Comparison of ENCODE assay signal across 16 cellular contexts in the genomic region with DNA sequence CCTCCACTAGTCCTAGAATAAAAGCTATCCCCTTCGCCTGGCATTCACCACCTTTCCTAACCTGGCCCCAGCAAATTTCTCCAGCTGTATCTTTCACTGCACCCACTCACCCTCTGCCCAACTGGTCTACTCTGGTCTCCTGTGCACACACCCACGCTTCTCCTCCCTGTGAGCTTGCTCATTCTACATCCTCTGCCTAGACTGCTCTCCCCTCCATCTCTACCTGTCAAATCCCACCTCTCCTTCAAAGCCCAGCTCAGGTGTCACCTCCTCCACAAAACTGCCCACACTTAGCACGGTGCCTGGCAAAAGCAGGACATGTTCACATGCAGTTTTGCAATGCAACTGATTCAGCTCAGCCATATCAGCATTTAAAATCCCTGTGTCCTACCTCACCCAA. TPM values are rescaled to one million over a fixed set of nuclear protein-coding genes. Genes with fewer than 3 reads are reported as not detected.
DNase-seq lines count a peak whose midpoint lies in the region; ATAC-seq and TF ChIP-seq lines count a peak whose summit lies in the region.
"Had no signal": no experiment of that assay in that cellular context is flagged by ENCODE, and none has a peak within 500 bp of the region (broad histone marks: within the 10 kb centered on the region; RNA-seq: fewer than 3 reads in every experiment).

No MANE protein-coding gene starts in this region.

- no peak overlapping the region for H3K4me3 Mint-ChIP-seq in effector memory CD8-positive, alpha-beta T cell
- H3K4me3 Mint-ChIP-seq: CD4-positive, CD25-positive, alpha-beta regulatory T cell; GM23338 had no signal

- DNase-seq in mammary epithelial cell (peak; percentile 42), breast epithelium (ENCODE audit: low spot score in 2 of 2) (no peak), head of caudate nucleus (peak in 22 of 42 donors; percentile 4 to 76 (median 18)), putamen (ENCODE audit: low spot score) (peak; percentile 5), NCI-H1694 treated with DMSO at 0.1 percent for 48 hours (lab: John Stamatoyannopoulos, UW) (no peak), foreskin keratinocyte (no peak)
- no peak for DNase-seq in effector memory CD8-positive, alpha-beta T cell
- DNase-seq: CD4-positive, CD25-positive, alpha-beta regulatory T cell; DMS53 had no signal

- no peaks in the 10 kb centered on the region for H3K27me3 ChIP-seq in mammary epithelial cell (ENCODE audit: insufficient read depth, low read length)
- H3K27me3 ChIP-seq in breast epithelium: peaks cover 0 to 3% of the 10 kb centered on the region in 2 donors
- H3K27me3 ChIP-seq in foreskin keratinocyte: no peaks in the 10 kb centered on the region
- H3K27me3 ChIP-seq: BLaER1 treated with 17β-estradiol and CSF1 and Interleukin-3, amounts not matched to agents 10 nM and 100 nM had no signal

- H3K4me1 Mint-ChIP-seq in effector memory CD8-positive, alpha-beta T cell (ENCODE audit: low read depth in 2 of 2): no peaks in the 10 kb centered on the region
- H3K4me1 Mint-ChIP-seq: CD4-positive, CD25-positive, alpha-beta regulatory T cell had no signal

- ATAC-seq in effector memory CD8-positive, alpha-beta T cell (replicated peaks): no peak
- no peak for ATAC-seq in GM21723 (IDR thresholded peaks at IDR 0.05; ENCODE audit: unreplicated experiment)
- no peak for ATAC-seq in foreskin keratinocyte
- ATAC-seq: HCT116, K562 had no signal

- no peak overlapping the region for H3K4me2 ChIP-seq in mammary epithelial cell (ENCODE audit: insufficient read depth, low read depth, low read length)
- H3K4me2 ChIP-seq: BLaER1 treated with 17β-estradiol and CSF1 and Interleukin-3, amounts not matched to agents 10 nM and 100 nM; GM23338 had no signal

- H3K9me3 ChIP-seq in mammary epithelial cell (replicated peaks; ENCODE audit: insufficient read depth, low read length): no peaks in the 10 kb centered on the region
- H3K9me3 ChIP-seq in breast epithelium: no peaks in the 10 kb centered on the region
- H3K9me3 ChIP-seq: BLaER1 treated with 17β-estradiol and CSF1 and Interleukin-3, amounts not matched to agents 10 nM and 100 nM had no signal

- TF ChIP-seq POLR2A in breast epithelium (IDR thresholded peaks at IDR 0.05): no peak

- H3K9me3 Mint-ChIP-seq in effector memory CD8-positive, alpha-beta T cell: no peaks in the 10 kb centered on the region
- H3K9me3 Mint-ChIP-seq: CD4-positive, CD25-positive, alpha-beta regulatory T cell; GM23338 had no signal

- CTCF ChIA-PET in mammary epithelial cell (lab: Charles Lee; ENCODE audit: low non-redundant PET): no interaction called here

- no peaks in the 10 kb centered on the region for H3K36me3 Mint-ChIP-seq in effector memory CD8-positive, alpha-beta T cell (ENCODE audit: insufficient read depth)
- H3K36me3 Mint-ChIP-seq: CD4-positive, CD25-positive, alpha-beta regulatory T cell had no signal

- no peak overlapping the region for H3K27ac Mint-ChIP-seq in effector memory CD8-positive, alpha-beta T cell
- H3K27ac Mint-ChIP-seq: CD4-positive, CD25-positive, alpha-beta regulatory T cell; GM23338 had no signal

- no peaks in the 10 kb centered on the region for H3K79me2 ChIP-seq in mammary epithelial cell (ENCODE audit: insufficient read depth, low read length)

- dilution Hi-C loops in mammary epithelial cell (cut with HindIII; ENCODE audit: low sequenced_read_pairs): no loop called here

- H3K27me3 Mint-ChIP-seq in effector memory CD8-positive, alpha-beta T cell: peaks cover 14 to 18% of the 10 kb centered on the region in 2 donors

- H3K4me3 ChIP-seq in mammary epithelial cell (replicated peaks in 1 of 3; ENCODE audit: insufficient read depth in 1 of 3, low read depth in 2 of 3, low read length in 3 of 3) (no peak overlapping the region), breast epithelium (no peak overlapping the region)
- H3K4me3 ChIP-seq: BLaER1 treated with 17β-estradiol and CSF1 and Interleukin-3, amounts not matched to agents 10 nM and 100 nM; GM23338; K562 had no signal

- no peaks in the 10 kb centered on the region for H4K20me1 ChIP-seq in mammary epithelial cell (ENCODE audit: insufficient read depth, low read length)
- H4K20me1 ChIP-seq: BLaER1 treated with 17β-estradiol and CSF1 and Interleukin-3, amounts not matched to agents 10 nM and 100 nM had no signal

- H3K36me3 ChIP-seq in mammary epithelial cell (ENCODE audit: insufficient read depth, low read length): no peaks in the 10 kb centered on the region
- no peaks in the 10 kb centered on the region for H3K36me3 ChIP-seq in breast epithelium
- H3K36me3 ChIP-seq: BLaER1 treated with 17β-estradiol and CSF1 and Interleukin-3, amounts not matched to agents 10 nM and 100 nM had no signal

- no peak overlapping the region for H3K27ac ChIP-seq in mammary epithelial cell (ENCODE audit: insufficient read depth, low read depth, low read length)
- H3K27ac ChIP-seq in breast epithelium: no peak overlapping the region
- no peak overlapping the region for H3K27ac ChIP-seq in foreskin keratinocyte
- H3K27ac ChIP-seq: 22Rv1; BLaER1 treated with 17β-estradiol and CSF1 and Interleukin-3, amounts not matched to agents 10 nM and 100 nM had no signal

- no TSS peak for BruUV-seq in mammary epithelial cell (replicated peaks; lab: Mats Ljungman, UMichigan)

- H3K4me1 ChIP-seq in mammary epithelial cell (ENCODE audit: insufficient read depth, low read length) (peaks cover 4% of the 10 kb centered on the region), breast epithelium (no peaks in the 10 kb centered on the region), foreskin keratinocyte (no peaks in the 10 kb centered on the region)
- H3K4me1 ChIP-seq: BLaER1 treated with 17β-estradiol and CSF1 and Interleukin-3, amounts not matched to agents 10 nM and 100 nM had no signal

- intact Hi-C loops in mammary epithelial cell (cut with micrococcal nuclease): no loop called here
- intact Hi-C loops in breast epithelium (cut with DNase I; ENCODE audit: low total_unique reads): no loop called here
- intact Hi-C loops in head of caudate nucleus (cut with DNase I): no loop called here

- H3K9ac ChIP-seq in mammary epithelial cell (ENCODE audit: insufficient read depth, low read length): no peak overlapping the region
- H3K9ac ChIP-seq: BLaER1 treated with 17β-estradiol and CSF1 and Interleukin-3, amounts not matched to agents 10 nM and 100 nM had no signal

- no peak overlapping the region for H2AFZ ChIP-seq in mammary epithelial cell (ENCODE audit: low read depth, low read length)
- H2AFZ ChIP-seq: GM23338 had no signal

- in situ Hi-C loops in mammary epithelial cell (cut with MboI; ENCODE audit: low sequenced_read_pairs in 2 of 2): no loop called here

- TF ChIP-seq CTCF in mammary epithelial cell (conservative IDR thresholded peaks at IDR 0.05 in 1 of 2, IDR thresholded peaks at IDR 0.05 in 1 of 2; ENCODE audit: extremely low read depth in 1 of 2, insufficient read depth in 1 of 2, low read depth in 1 of 2, low read length in 2 of 2) (no peak), breast epithelium (IDR thresholded peaks at IDR 0.05) (no peak), foreskin keratinocyte (conservative IDR thresholded peaks at IDR 0.05) (no peak)

- 23% methylated on average over 3 of the region's 3 CpGs for whole genome bisulfite sequencing in mammary epithelial cell (ENCODE audit: low coverage, missing lambda C conversion rate)

RNA-seq across cellular contexts. Expression of gene NTRK3, which starts 45.8 kb away (rescaled TPM):
- total RNA-seq in mammary epithelial cell (not detected), breast epithelium (10 to 100 TPM in 2 of 3 donors, 1 to 10 TPM in 1; 1.9 to 23.6 (median 13.8) TPM), foreskin keratinocyte (not detected in 2 replicates)
- polyA plus RNA-seq in mammary epithelial cell (not detected), foreskin keratinocyte (not detected in 2 replicates)
- not detected for polyA minus RNA-seq in mammary epithelial cell
- total RNA-seq: A673; CD4-positive, CD25-positive, alpha-beta regulatory T cell had no signal
- polyA plus RNA-seq: CD4-positive, CD25-positive, alpha-beta regulatory T cell had no signal

Comparison
In these comparisons a context has a peak if more than half of its experiments do, and no peak if none do; other contexts are left out.
1. DNase-seq: peak in mammary epithelial cell (single experiment), head of caudate nucleus (22 of 42) and putamen (single experiment); none in breast epithelium (0 of 2), effector memory CD8-positive, alpha-beta T cell (0 of 3), NCI-H1694 treated with DMSO at 0.1 percent for 48 hours (single experiment) and foreskin keratinocyte (0 of 2).